In the genomic region with DNA sequence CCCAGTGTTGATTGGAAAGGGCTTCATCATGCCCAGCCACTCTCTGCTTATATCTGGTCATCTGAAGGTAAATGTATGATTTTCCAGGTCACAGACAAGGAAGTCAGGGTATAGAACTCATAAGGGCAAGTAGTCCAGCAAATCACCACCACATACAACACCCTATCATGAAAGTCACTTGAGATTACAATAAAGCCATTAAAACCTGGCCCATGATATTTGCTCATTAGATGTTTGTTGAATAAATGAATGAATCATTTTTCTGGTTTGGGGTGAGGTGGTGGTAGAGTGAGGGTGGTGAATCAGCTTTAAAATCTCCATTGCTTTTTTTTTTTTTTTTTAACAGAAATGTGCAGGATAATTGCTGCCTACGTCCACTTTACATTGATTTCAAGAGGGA, we compare ENCODE assay signal across 16 cellular contexts.
DNase-seq lines count a peak whose midpoint lies in the region; ATAC-seq, FAIRE-seq and TF ChIP-seq lines count a peak whose summit lies in the region.
"Had no signal": no experiment of that assay in that cellular context is flagged by ENCODE, and none has a peak within 500 bp of the region (broad histone marks: within the 10 kb centered on the region; RNA-seq: fewer than 3 reads in every experiment).

No MANE protein-coding gene starts in this region.

- peak overlapping the region; percentile 6; the same call in 1 of the 2 replicates for H3K27ac ChIP-seq in Panc1 (ENCODE audit: low read length)
- peak overlapping the region; percentile 81 to 88 (median 84) for H3K27ac ChIP-seq in gastrocnemius medialis
- H3K27ac ChIP-seq: BLaER1 treated with 17β-estradiol and CSF1 and Interleukin-3, amounts not matched to agents 10 nM and 100 nM; HL-60 had no signal

- H3K4me3 ChIP-seq in Panc1 (ENCODE audit: low read depth in 2 of 2, low read length in 2 of 2): no peak overlapping the region
- no peak overlapping the region for H3K4me3 ChIP-seq in epithelial cell of esophagus (ENCODE audit: low read length)
- no peak overlapping the region for H3K4me3 ChIP-seq in gastrocnemius medialis
- H3K4me3 ChIP-seq: BLaER1 treated with 17β-estradiol and CSF1 and Interleukin-3, amounts not matched to agents 10 nM and 100 nM; HAP-1 had no signal

- H3K27me3 ChIP-seq in Panc1 (ENCODE audit: control insufficient read depth, insufficient read depth, low read length) (no peaks in the 10 kb centered on the region), gastrocnemius medialis (no peaks in the 10 kb centered on the region)
- H3K27me3 ChIP-seq: BLaER1 treated with 17β-estradiol and CSF1 and Interleukin-3, amounts not matched to agents 10 nM and 100 nM had no signal

- intact Hi-C loops in Panc1 (cut with micrococcal nuclease; ENCODE audit: unreplicated experiment): no loop called here
- intact Hi-C loops in gastrocnemius medialis (cut with DNase I; ENCODE audit: low total_unique reads): no loop called here

- H3K36me3 ChIP-seq in Panc1 (ENCODE audit: control insufficient read depth, insufficient read depth, low read length) (peaks cover 7% of the 10 kb centered on the region; the same call in 1 of the 2 replicates), gastrocnemius medialis (no peaks in the 10 kb centered on the region)
- H3K36me3 ChIP-seq: BLaER1 treated with 17β-estradiol and CSF1 and Interleukin-3, amounts not matched to agents 10 nM and 100 nM; HAP-1 had no signal

- no peaks in the 10 kb centered on the region for H3K4me1 ChIP-seq in Panc1 (ENCODE audit: control insufficient read depth, insufficient read depth, low read length)
- H3K4me1 ChIP-seq in gastrocnemius medialis: peaks cover 28 to 37% of the 10 kb centered on the region in 2 donors
- H3K4me1 ChIP-seq: BLaER1 treated with 17β-estradiol and CSF1 and Interleukin-3, amounts not matched to agents 10 nM and 100 nM; HAP-1 had no signal

- no peak for ATAC-seq in Panc1
- ATAC-seq in gastrocnemius medialis: no peak
- ATAC-seq in HG02798 (IDR thresholded peaks at IDR 0.05; ENCODE audit: poor library complexity, unreplicated experiment): no peak

- no peak for TF ChIP-seq POLR2A in gastrocnemius medialis (IDR thresholded peaks at IDR 0.05)

- TF ChIP-seq CTCF in Panc1 (IDR thresholded peaks at IDR 0.05) (no peak), epithelial cell of esophagus (IDR thresholded peaks at IDR 0.05; ENCODE audit: insufficient read depth, low read depth, low read length, missing control alignments) (no peak), gastrocnemius medialis (IDR thresholded peaks at IDR 0.05 in 4 of 5, conservative IDR thresholded peaks at IDR 0.05 in 1 of 5) (no peak), D721Med (IDR thresholded peaks at IDR 0.05; ENCODE audit: insufficient read depth, missing control alignments) (no peak)

- BruUV-seq in Panc1 (replicated peaks; lab: Mats Ljungman, UMichigan): no TSS peak

- CTCF ChIA-PET in Panc1 (lab: Charles Lee): no interaction called here

- no peak for FAIRE-seq in D721Med (lab: Jason Lieb, UNC)
- FAIRE-seq: G401.6, GM12891, GM19239 had no signal

- POLR2A ChIA-PET in Panc1 (lab: Charles Lee): no interaction called here

- DNase-seq in NCI-H345 treated with DMSO at 0.1 percent for 48 hours (lab: John Stamatoyannopoulos, UW; ENCODE audit: unreplicated experiment): peak; percentile 50
- DNase-seq in NCI-H345 (lab: John Stamatoyannopoulos, UW): no peak
- no peak for DNase-seq in Panc1 (ENCODE audit: low read depth, low spot score)
- peak; percentile 37 for DNase-seq in epithelial cell of esophagus (ENCODE audit: low read depth)
- DNase-seq in gastrocnemius medialis: no peak
- no peak for DNase-seq in D721Med (ENCODE audit: insufficient read length, low spot score)
- no peak for DNase-seq in stimulated activated CD4-positive, alpha-beta T cell treated with anti-CD3 and anti-CD28 coated beads, Interleukin-1b, Interleukin-23, amount 100 ng/mL, for 48 hours
- DNase-seq: CD4-positive, CD25-positive, alpha-beta regulatory T cell; CD8-positive, alpha-beta memory T cell had no signal

- no peaks in the 10 kb centered on the region for H3K9me3 ChIP-seq in Panc1 (ENCODE audit: control insufficient read depth, insufficient read depth, low read depth, low read length)
- no peaks in the 10 kb centered on the region for H3K9me3 ChIP-seq in gastrocnemius medialis
- H3K9me3 ChIP-seq: BLaER1 treated with 17β-estradiol and CSF1 and Interleukin-3, amounts not matched to agents 10 nM and 100 nM; HAP-1 had no signal

- in situ Hi-C loops in Panc1 (cut with HindIII; ENCODE audit: low pct_unique_long_range_greater_than_20kb, low sequenced_read_pairs): no loop called here
- in situ Hi-C loops in gastrocnemius medialis (cut with MboI; ENCODE audit: low sequenced_read_pairs in 4 of 4): no loop called here

Comparison
In these comparisons a context has a peak if more than half of its experiments do, and no peak if none do; other contexts are left out.
1. DNase-seq: peak in NCI-H345 treated with DMSO at 0.1 percent for 48 hours (single experiment) and epithelial cell of esophagus (single experiment); none in NCI-H345 (single experiment), Panc1 (single experiment), gastrocnemius medialis (0 of 2), D721Med (single experiment) and stimulated activated CD4-positive, alpha-beta T cell treated with anti-CD3 and anti-CD28 coated beads, Interleukin-1b, Interleukin-23, amount 100 ng/mL, for 48 hours (single experiment).